ENCODE assay signal across 9 cellular contexts in the genomic region with DNA sequence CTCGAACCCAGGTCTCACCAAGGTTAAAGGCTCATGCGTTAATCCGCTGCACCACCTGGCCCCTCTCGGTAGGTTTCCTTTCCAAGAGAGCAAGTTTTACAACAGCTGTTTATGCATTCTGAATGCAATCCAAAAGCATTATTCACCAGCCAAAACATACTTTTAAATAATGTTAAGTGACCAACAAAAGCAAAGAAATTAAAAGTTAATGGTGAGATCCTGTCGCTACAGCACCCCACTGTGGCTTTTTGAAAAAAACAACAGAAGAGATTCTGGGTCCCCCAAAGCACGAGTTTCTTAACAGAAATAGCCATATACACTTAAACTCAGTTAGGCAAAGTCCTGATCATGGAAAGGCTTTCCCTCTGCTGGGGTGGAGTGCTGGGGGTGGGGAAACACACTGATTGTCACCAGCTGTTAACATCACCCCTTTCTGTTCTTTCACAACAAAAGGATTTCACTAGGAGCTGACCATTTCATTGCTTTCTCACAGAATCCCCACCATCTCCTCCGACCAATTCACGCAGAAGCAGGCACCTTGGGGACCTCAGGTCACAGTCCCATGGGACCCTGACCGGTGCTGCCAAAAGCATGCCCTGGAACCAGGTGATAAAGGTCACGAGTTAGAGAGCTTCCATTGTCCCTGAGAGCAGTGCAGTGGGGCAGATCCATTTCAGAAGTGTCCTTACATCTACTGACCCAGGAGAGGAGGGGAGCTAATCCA. TPM values are rescaled to one million over a fixed set of nuclear protein-coding genes. Genes with fewer than 3 reads are reported as not detected.
A peak's percentile ranks its signal among the peaks of the same experiment; 100 is the strongest.
DNase-seq lines count a peak whose midpoint lies in the region; ATAC-seq and TF ChIP-seq lines count a peak whose summit lies in the region.
"Had no signal": no experiment of that assay in that cellular context is flagged by ENCODE, and none has a peak within 500 bp of the region (broad histone marks: within the 10 kb centered on the region; RNA-seq: fewer than 3 reads in every experiment).

No MANE protein-coding gene starts in this region.

- DNase-seq in H7 (peak; percentile 19), brain microvascular endothelial cell (peak; percentile 6), iris pigment epithelial cell (ENCODE audit: low read depth) (peak; percentile 81), thyroid gland (peak in 1 of 2 donors; percentile 17), GF-D8 (lab: John Stamatoyannopoulos, UW) (no peak)
- DNase-seq in activated CD4-positive, CD25-positive, alpha-beta regulatory T cell treated with anti-CD3 and anti-CD28 coated beads, Interleukin-2, amount 50 U/mL, for 72 hours = no peak
- DNase-seq: activated B cell treated with CpG ODN at 0.5 μM for 24 hours, NCI-H1417 had no signal

- H3K36me3 ChIP-seq in H7 (replicated peaks; ENCODE audit: control insufficient read depth, insufficient read depth, low read length) (peaks cover 7% of the 10 kb centered on the region), brain microvascular endothelial cell (replicated peaks) (peaks cover 6% of the 10 kb centered on the region), thyroid gland (peaks cover 0 to 5% of the 10 kb centered on the region in 2 donors)

- no peak for TF ChIP-seq CTCF in brain microvascular endothelial cell (IDR thresholded peaks at IDR 0.05; ENCODE audit: low read depth, low read length, missing control alignments)
- no peak for TF ChIP-seq CTCF in thyroid gland (IDR thresholded peaks at IDR 0.05)

- H3K27ac ChIP-seq in brain microvascular endothelial cell (no peak overlapping the region), thyroid gland (peak overlapping the region in 2 of 3 donors; percentile 39 to 64)

- H3K27me3 ChIP-seq in H7 (ENCODE audit: control insufficient read depth, insufficient read depth, low read length) (no peaks in the 10 kb centered on the region), brain microvascular endothelial cell (replicated peaks) (no peaks in the 10 kb centered on the region), thyroid gland (no peaks in the 10 kb centered on the region)

- in situ Hi-C loops in brain microvascular endothelial cell (cut with HindIII; ENCODE audit: low pct_ligation_motif_present, low sequenced_read_pairs) = no loop called here

- intact Hi-C loops in thyroid gland (cut with DNase I) = loop anchor here (10.0 kb wide), 1 partner anchor 47 kb away; the partner anchor contains the start of gene ZNF827

- TF ChIP-seq POLR2A in thyroid gland (IDR thresholded peaks at IDR 0.05) = no peak

- H3K4me3 ChIP-seq in H7 (ENCODE audit: insufficient read depth, low read depth, low read length) (no peak overlapping the region), brain microvascular endothelial cell (ENCODE audit: low read depth, low read length) (no peak overlapping the region), thyroid gland (replicated peaks in 1 of 3) (no peak overlapping the region)

- H3K9me3 ChIP-seq in thyroid gland = no peaks in the 10 kb centered on the region

- 50 to 55% methylated on average over 10 of the region's 10 CpGs for WGBS in thyroid gland, 2 donors

- H3K4me1 ChIP-seq in thyroid gland = peaks cover 18 to 43% of the 10 kb centered on the region in 2 donors

- ATAC-seq in GM21515 (IDR thresholded peaks at IDR 0.05; ENCODE audit: unreplicated experiment) = no peak

RNA-seq across cellular contexts. Expression of gene ZNF827, which starts 51.2 kb away (rescaled TPM):
- total RNA-seq in H7 (2014; rRNA removed; shearing (Covaris generic)) = 6.2 and 12.4 TPM in 2 replicates
- 10 to 100 TPM; 23.9 to 52.3 (median 29.3) TPM for total RNA-seq in thyroid gland

Comparison
In these comparisons a context has a peak if more than half of its experiments do, and no peak if none do; other contexts are left out.
1. DNase-seq: peak in H7 (single experiment), brain microvascular endothelial cell (single experiment) and iris pigment epithelial cell (single experiment); none in GF-D8 (single experiment) and activated CD4-positive, CD25-positive, alpha-beta regulatory T cell treated with anti-CD3 and anti-CD28 coated beads, Interleukin-2, amount 50 U/mL, for 72 hours (single experiment).